17 cellular contexts compared by ENCODE assay signal in the genomic region with DNA sequence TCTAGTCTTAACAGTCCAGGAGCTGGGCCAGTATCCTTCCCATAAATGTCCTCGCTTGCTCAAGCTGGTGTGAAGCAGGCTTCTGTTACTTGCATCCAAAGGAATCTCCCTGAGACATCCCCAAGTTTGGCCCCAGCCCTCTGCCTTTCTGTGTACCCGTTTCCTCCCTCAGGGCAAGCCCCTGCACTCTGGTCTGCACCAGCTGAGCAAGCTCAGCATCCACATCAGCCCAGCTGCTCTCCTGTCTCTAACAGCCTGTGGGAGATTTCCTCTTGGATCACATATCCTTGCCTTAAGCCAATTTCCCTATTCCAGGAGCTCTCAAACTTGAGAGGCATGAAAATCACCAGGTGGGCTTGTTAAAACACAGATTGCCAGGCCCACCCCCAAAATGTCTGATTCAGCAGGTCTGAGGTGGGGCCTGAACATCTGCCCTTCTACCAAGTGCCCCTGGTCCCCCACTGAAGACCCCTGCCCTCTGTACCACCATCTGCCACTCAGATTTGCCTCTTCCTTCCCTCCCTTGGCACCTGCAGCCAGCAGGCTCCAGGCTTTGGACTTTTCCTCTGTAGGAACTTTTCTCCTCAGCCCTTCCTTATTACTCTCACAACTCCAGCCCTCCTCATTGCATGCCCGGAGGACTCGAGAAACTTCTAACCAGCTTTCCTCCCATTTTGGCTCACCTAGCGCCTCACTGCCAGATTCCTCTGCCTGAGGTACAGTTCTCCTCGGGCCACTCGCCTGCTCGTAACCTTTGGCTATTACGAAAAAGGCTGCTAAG. TPM values are rescaled to one million over a fixed set of nuclear protein-coding genes. Genes with fewer than 3 reads are reported as not detected.
DNase-seq lines count a peak whose midpoint lies in the region; ATAC-seq and TF ChIP-seq lines count a peak whose summit lies in the region.
"Had no signal": no experiment of that assay in that cellular context is flagged by ENCODE, and none has a peak within 500 bp of the region (broad histone marks: within the 10 kb centered on the region; RNA-seq: fewer than 3 reads in every experiment).

No MANE protein-coding gene starts in this region.

- H3K27ac ChIP-seq in right cardiac atrium (ENCODE audit: low read length) (no peak overlapping the region), neural progenitor cell (no peak overlapping the region)

- no peaks in the 10 kb centered on the region for H3F3A ChIP-seq in neural progenitor cell (ENCODE audit: low read depth)

- WGBS in right cardiac atrium: 85% methylated on average over 9 of the region's 9 CpGs

- DNase-seq in cardiac septum (ENCODE audit: low spot score) (peak; percentile 72), right cardiac atrium (no peak), endothelial cell (ENCODE audit: low spot score) (no peak), neural progenitor cell (ENCODE audit: low spot score) (no peak)
- no peak for DNase-seq in stimulated activated naive CD8-positive, alpha-beta T cell treated with anti-CD3 and anti-CD28 coated beads, Interleukin-15, amount 100 ng/mL, for 72 hours
- DNase-seq: ACHN; BE2C; CD4-positive, alpha-beta memory T cell; GOT3; NCI-H1048; NCI-H510A; PC-3 had no signal

- H3K9me3 ChIP-seq in right cardiac atrium (ENCODE audit: control insufficient read depth, low read length) (no peaks in the 10 kb centered on the region), neural progenitor cell (ENCODE audit: low read depth) (no peaks in the 10 kb centered on the region)
- H3K9me3 ChIP-seq: BE2C had no signal

- H3K9me3 Mint-ChIP-seq in endothelial cell (ENCODE audit: unreplicated experiment) (no peaks in the 10 kb centered on the region), neural progenitor cell (no peaks in the 10 kb centered on the region)
- no peaks in the 10 kb centered on the region for H3K9me3 Mint-ChIP-seq in stimulated activated naive CD8-positive, alpha-beta T cell treated with anti-CD3 and anti-CD28 coated beads, Interleukin-15, amount 100 ng/mL, for 72 hours
- H3K9me3 Mint-ChIP-seq: CD4-positive, alpha-beta memory T cell had no signal

- H3K4me3 Mint-ChIP-seq in endothelial cell (ENCODE audit: unreplicated experiment) (peak overlapping the region; percentile 29), neural progenitor cell (no peak overlapping the region)
- no peak overlapping the region for H3K4me3 Mint-ChIP-seq in stimulated activated naive CD8-positive, alpha-beta T cell treated with anti-CD3 and anti-CD28 coated beads, Interleukin-15, amount 100 ng/mL, for 72 hours
- H3K4me3 Mint-ChIP-seq: CD4-positive, alpha-beta memory T cell had no signal

- no peak overlapping the region for H2AFZ ChIP-seq in neural progenitor cell (replicated peaks)

- H3K27me3 ChIP-seq in right cardiac atrium (ENCODE audit: control insufficient read depth, insufficient read depth) (no peaks in the 10 kb centered on the region), neural progenitor cell (peaks cover 5% of the 10 kb centered on the region)
- H3K27me3 ChIP-seq: BE2C had no signal

- H4K20me1 ChIP-seq in neural progenitor cell (ENCODE audit: low read depth): peaks cover 4% of the 10 kb centered on the region

- H3K27ac Mint-ChIP-seq in endothelial cell (ENCODE audit: unreplicated experiment) (no peak overlapping the region), neural progenitor cell (peak overlapping the region; percentile 48)
- no peak overlapping the region for H3K27ac Mint-ChIP-seq in stimulated activated naive CD8-positive, alpha-beta T cell treated with anti-CD3 and anti-CD28 coated beads, Interleukin-15, amount 100 ng/mL, for 72 hours
- H3K27ac Mint-ChIP-seq: CD4-positive, alpha-beta memory T cell had no signal

- H3K4me2 ChIP-seq in neural progenitor cell: no peak overlapping the region

- H3K4me1 ChIP-seq in right cardiac atrium (ENCODE audit: control insufficient read depth, insufficient read depth, low read length): peaks cover 10% of the 10 kb centered on the region
- H3K4me1 ChIP-seq in neural progenitor cell: peaks cover 15% of the 10 kb centered on the region

- H3K36me3 ChIP-seq in neural progenitor cell: no peaks in the 10 kb centered on the region
- H3K36me3 ChIP-seq: BE2C had no signal

- peaks cover 10% of the 10 kb centered on the region for H3K4me1 Mint-ChIP-seq in endothelial cell (ENCODE audit: unreplicated experiment)
- H3K4me1 Mint-ChIP-seq in neural progenitor cell: peaks cover 33% of the 10 kb centered on the region
- no peaks in the 10 kb centered on the region for H3K4me1 Mint-ChIP-seq in stimulated activated naive CD8-positive, alpha-beta T cell treated with anti-CD3 and anti-CD28 coated beads, Interleukin-15, amount 100 ng/mL, for 72 hours
- H3K4me1 Mint-ChIP-seq: CD4-positive, alpha-beta memory T cell had no signal

- H3K9ac ChIP-seq in neural progenitor cell: no peak overlapping the region

- no peak for TF ChIP-seq CTCF in endothelial cell (IDR thresholded peaks at IDR 0.05; ENCODE audit: unreplicated experiment)
- TF ChIP-seq CTCF in neural progenitor cell (IDR thresholded peaks at IDR 0.05): no peak

- H3K27me3 Mint-ChIP-seq in endothelial cell (ENCODE audit: unreplicated experiment): peaks cover 6% of the 10 kb centered on the region
- peaks cover 7% of the 10 kb centered on the region for H3K27me3 Mint-ChIP-seq in neural progenitor cell (ENCODE audit: insufficient read depth, low read depth)
- peaks cover 25% of the 10 kb centered on the region for H3K27me3 Mint-ChIP-seq in stimulated activated naive CD8-positive, alpha-beta T cell treated with anti-CD3 and anti-CD28 coated beads, Interleukin-15, amount 100 ng/mL, for 72 hours

- ATAC-seq in right cardiac atrium (no peak), HG03354 (IDR thresholded peaks at IDR 0.05; ENCODE audit: poor library complexity, severe bottlenecking, unreplicated experiment) (no peak), HG02798 (IDR thresholded peaks at IDR 0.05; ENCODE audit: poor library complexity, unreplicated experiment) (no peak)
- no peak for ATAC-seq in stimulated activated naive CD8-positive, alpha-beta T cell treated with anti-CD3 and anti-CD28 coated beads, Interleukin-15, amount 100 ng/mL, for 72 hours
- ATAC-seq: K562, PC-3, Right ventricle myocardium inferior, SK-N-SH treated with all-trans-retinoic acid at 6 μM for 48 hours had no signal

- H3K36me3 Mint-ChIP-seq in endothelial cell (ENCODE audit: low read depth, unreplicated experiment) (no peaks in the 10 kb centered on the region), neural progenitor cell (no peaks in the 10 kb centered on the region)
- H3K36me3 Mint-ChIP-seq: CD4-positive, alpha-beta memory T cell had no signal

- intact Hi-C loops in cardiac septum (cut with DNase I): no loop called here
- intact Hi-C loops in right cardiac atrium (cut with DNase I): loop anchor here in 1 of 4 donors (10.0 kb wide), 1 partner anchor 69 kb away; no protein-coding TSS in a partner anchor

- no peaks in the 10 kb centered on the region for H3K79me2 ChIP-seq in neural progenitor cell (ENCODE audit: low read depth)

- no peak overlapping the region for H3K4me3 ChIP-seq in right cardiac atrium (ENCODE audit: low read length)
- H3K4me3 ChIP-seq in neural progenitor cell: no peak overlapping the region
- H3K4me3 ChIP-seq: K562 had no signal

RNA-seq across cellular contexts. Expression of gene REEP1, which starts 32.0 kb away (rescaled TPM):
- total RNA-seq in cardiac septum (21.7 TPM), right cardiac atrium (10 to 100 TPM; 22.5 to 34.4 (median 26.7) TPM), endothelial cell (ENCODE audit: unreplicated experiment) (0.62 TPM), neural progenitor cell (ENCODE audit: low replicate concordance) (0.88 and 0.93 TPM in 2 replicates)
- polyA plus RNA-seq in right cardiac atrium: 16.5 TPM
- total RNA-seq: PC-3 had no signal
- polyA plus RNA-seq: CD4-positive, alpha-beta memory T cell had no signal

Comparison
In these comparisons a context has a peak if more than half of its experiments do, and no peak if none do; other contexts are left out.
1. RNA of gene REEP1, which starts 32.0 kb away (total RNA-seq): 22.5 to 34.4 TPM in right cardiac atrium and 21.7 TPM in cardiac septum (single experiment); 0.88 to 0.93 TPM in neural progenitor cell and 0.62 TPM in endothelial cell (single experiment); every median in the first group is over 10 times any median in the second.